Comparison of ENCODE assay signal across 1 cellular context in genomic region chr3:8320711-8321458, GRCh38.
TF ChIP-seq lines count a peak whose summit lies in the region.

No MANE protein-coding gene starts in this region.

TF ChIP-seq in H1, 55 proteins besides CTCF, POLR2A, EP300 and RAD21:
- no peak for TF ChIP-seq SIX5 (IDR thresholded peaks at IDR 0.05; ENCODE audit: low read depth, low read length)
- TF ChIP-seq BACH1 (IDR thresholded peaks at IDR 0.05; ENCODE audit: low read length), result no peak
- TF ChIP-seq, protein P1, sequence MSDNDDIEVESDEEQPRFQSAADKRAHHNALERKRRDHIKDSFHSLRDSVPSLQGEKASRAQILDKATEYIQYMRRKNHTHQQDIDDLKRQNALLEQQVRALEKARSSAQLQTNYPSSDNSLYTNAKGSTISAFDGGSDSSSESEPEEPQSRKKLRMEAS (IDR thresholded peaks at IDR 0.05), result peak; percentile 53; the same call in 1 of the 2 replicates
- TF ChIP-seq CHD2 (IDR thresholded peaks at IDR 0.05; ENCODE audit: low read length), result no peak
- 0 out of 2 replicates have a peak, but pooled peaks have one; percentile 56 for TF ChIP-seq TCF12 (IDR thresholded peaks at IDR 0.05; ENCODE audit: low read depth, low read length)
- TF ChIP-seq, protein P2, sequence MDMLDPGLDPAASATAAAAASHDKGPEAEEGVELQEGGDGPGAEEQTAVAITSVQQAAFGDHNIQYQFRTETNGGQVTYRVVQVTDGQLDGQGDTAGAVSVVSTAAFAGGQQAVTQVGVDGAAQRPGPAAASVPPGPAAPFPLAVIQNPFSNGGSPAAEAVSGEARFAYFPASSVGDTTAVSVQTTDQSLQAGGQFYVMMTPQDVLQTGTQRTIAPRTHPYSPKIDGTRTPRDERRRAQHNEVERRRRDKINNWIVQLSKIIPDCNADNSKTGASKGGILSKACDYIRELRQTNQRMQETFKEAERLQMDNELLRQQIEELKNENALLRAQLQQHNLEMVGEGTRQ (IDR thresholded peaks at IDR 0.05; ENCODE audit: low read length), result no peak
- TF ChIP-seq E2F6 (IDR thresholded peaks at IDR 0.05), result peak; percentile 28; the same call in 1 of the 2 replicates
- TF ChIP-seq GTF2F1 (IDR thresholded peaks at IDR 0.05; ENCODE audit: borderline replicate concordance, low read depth, low read length), result no peak
TF ChIP-seq in H1: peak in this region for 3.
